In genomic region chr2:60880988-60881932, GRCh38 we compare ENCODE assay signal across 1 cellular context.
TF ChIP-seq lines count a peak whose summit lies in the region.

Gene REL (plus strand): TSS chr2:60881574. CDS start chr2:60881841, 267 bp downstream.

TF ChIP-seq in HepG2, 621 proteins besides CTCF, POLR2A, EP300 and RAD21 (continued from another document and continues in another):
- TF ChIP-seq ZNF30 (CRISPR knock-in tag; IDR thresholded peaks at IDR 0.05) (no peak), ZNF232 (CRISPR knock-in tag; IDR thresholded peaks at IDR 0.05; ENCODE audit: borderline replicate concordance) (no peak; the same call in 1 of the 2 replicates), ZBTB3 (CRISPR knock-in tag; IDR thresholded peaks at IDR 0.05; ENCODE audit: borderline replicate concordance, low read depth) (0 out of 2 replicates have a peak, but pooled peaks have one; percentile 66), TP53 (CRISPR knock-in tag; conservative IDR thresholded peaks at IDR 0.05) (peak; percentile 82), BCL6 (CRISPR knock-in tag; IDR thresholded peaks at IDR 0.05) (peak; percentile 38; the same call in 1 of the 2 replicates), IKZF4 (CRISPR knock-in tag; IDR thresholded peaks at IDR 0.05; ENCODE audit: borderline replicate concordance, low read depth, not compliant biosample characterization) (peak; percentile 67), ZNF720 (CRISPR knock-in tag; IDR thresholded peaks at IDR 0.05) (0 out of 2 replicates have a peak, but pooled peaks have one; percentile 14), ZNF652 (CRISPR knock-in tag; IDR thresholded peaks at IDR 0.05; ENCODE audit: borderline replicate concordance, low read depth) (no peak), ZNF576 (CRISPR knock-in tag; IDR thresholded peaks at IDR 0.05) (peak; percentile 70; the same call in 1 of the 2 replicates), ATM (IDR thresholded peaks at IDR 0.05; ENCODE audit: borderline replicate concordance) (no peak), PAXIP1 (CRISPR knock-in tag; conservative IDR thresholded peaks at IDR 0.05) (peak; percentile 30; the same call in 1 of the 2 replicates), ZBTB42 (CRISPR knock-in tag; IDR thresholded peaks at IDR 0.05) (0 out of 2 replicates have a peak, but pooled peaks have one; percentile 30), MAFK (conservative IDR thresholded peaks at IDR 0.05 in 1 of 2, IDR thresholded peaks at IDR 0.05 in 1 of 2; ENCODE audit: low read length in 2 of 2) (no peak), TFDP1 (CRISPR knock-in tag; IDR thresholded peaks at IDR 0.05; ENCODE audit: borderline replicate concordance) (peak; percentile 92), ZNF253 (CRISPR knock-in tag; IDR thresholded peaks at IDR 0.05; ENCODE audit: borderline replicate concordance) (peak; percentile 66; the same call in 1 of the 2 replicates), ETV5 (CRISPR knock-in tag; IDR thresholded peaks at IDR 0.05; ENCODE audit: borderline replicate concordance) (no peak; the same call in 1 of the 2 replicates), ZNF407 (CRISPR knock-in tag; IDR thresholded peaks at IDR 0.05; ENCODE audit: not compliant biosample characterization) (peak; percentile 77), GZF1 (CRISPR knock-in tag; IDR thresholded peaks at IDR 0.05) (0 out of 2 replicates have a peak, but pooled peaks have one; percentile 58), ZNF776 (CRISPR knock-in tag; IDR thresholded peaks at IDR 0.05) (peak; percentile 51; the same call in 1 of the 2 replicates), ZFX (CRISPR knock-in tag; IDR thresholded peaks at IDR 0.05; ENCODE audit: low read depth) (peak; percentile 96), SCMH1 (CRISPR knock-in tag; IDR thresholded peaks at IDR 0.05; ENCODE audit: borderline replicate concordance) (no peak), KDM4B (CRISPR knock-in tag; IDR thresholded peaks at IDR 0.05) (peak; percentile 91), ZNF44 (CRISPR knock-in tag; IDR thresholded peaks at IDR 0.05) (peak; percentile 89; the same call in 1 of the 2 replicates), ISX (CRISPR knock-in tag; conservative IDR thresholded peaks at IDR 0.05) (0 out of 2 replicates have a peak, but pooled peaks have one; percentile 60), FOXJ3 (CRISPR knock-in tag; IDR thresholded peaks at IDR 0.05; ENCODE audit: borderline replicate concordance) (peak; percentile 43; the same call in 1 of the 2 replicates), RFXAP (CRISPR knock-in tag; IDR thresholded peaks at IDR 0.05; ENCODE audit: borderline replicate concordance) (peak; percentile 82), IKZF5 (CRISPR knock-in tag; IDR thresholded peaks at IDR 0.05) (peak; percentile 63), FOXO1 (CRISPR knock-in tag; IDR thresholded peaks at IDR 0.05) (peak; percentile 66), XRCC5 (optimal IDR thresholded peaks at IDR 0.05; ENCODE audit: low read length) (peak; percentile 62), ZBTB21 (CRISPR knock-in tag; IDR thresholded peaks at IDR 0.05) (no peak; the same call in 1 of the 2 replicates), ZNF34 (CRISPR knock-in tag; IDR thresholded peaks at IDR 0.05; ENCODE audit: borderline replicate concordance) (no peak; the same call in 1 of the 2 replicates), ZZZ3 (CRISPR knock-in tag; IDR thresholded peaks at IDR 0.05; ENCODE audit: borderline replicate concordance) (no peak), CEBPG (CRISPR knock-in tag; IDR thresholded peaks at IDR 0.05) (peak; percentile 43; the same call in 1 of the 2 replicates), SKIL (CRISPR knock-in tag; IDR thresholded peaks at IDR 0.05; ENCODE audit: borderline replicate concordance) (peak; percentile 38; the same call in 1 of the 2 replicates), ZNF138 (CRISPR knock-in tag; IDR thresholded peaks at IDR 0.05; ENCODE audit: low read depth) (peak; percentile 57; the same call in 1 of the 2 replicates), ZNF788 (CRISPR knock-in tag; IDR thresholded peaks at IDR 0.05; ENCODE audit: borderline replicate concordance) (no peak; the same call in none of the 2 replicates), ZSCAN31 (CRISPR knock-in tag; IDR thresholded peaks at IDR 0.05; ENCODE audit: low read depth) (peak; percentile 82), ZNF878 (CRISPR knock-in tag; IDR thresholded peaks at IDR 0.05) (peak; percentile 66), ZSCAN5A (CRISPR knock-in tag; IDR thresholded peaks at IDR 0.05; ENCODE audit: borderline replicate concordance) (peak; percentile 67; the same call in 1 of the 2 replicates), RNF2 (conservative IDR thresholded peaks at IDR 0.05; ENCODE audit: low read depth) (0 out of 2 replicates have a peak, but pooled peaks have one; percentile 60), TRIM22 (IDR thresholded peaks at IDR 0.05) (no peak), ZNF12 (CRISPR knock-in tag; IDR thresholded peaks at IDR 0.05) (0 out of 2 replicates have a peak, but pooled peaks have one; percentile 63), ZNF451 (CRISPR knock-in tag; IDR thresholded peaks at IDR 0.05) (peak; percentile 94)
